26 cellular contexts compared by ENCODE assay signal in the genomic region with DNA sequence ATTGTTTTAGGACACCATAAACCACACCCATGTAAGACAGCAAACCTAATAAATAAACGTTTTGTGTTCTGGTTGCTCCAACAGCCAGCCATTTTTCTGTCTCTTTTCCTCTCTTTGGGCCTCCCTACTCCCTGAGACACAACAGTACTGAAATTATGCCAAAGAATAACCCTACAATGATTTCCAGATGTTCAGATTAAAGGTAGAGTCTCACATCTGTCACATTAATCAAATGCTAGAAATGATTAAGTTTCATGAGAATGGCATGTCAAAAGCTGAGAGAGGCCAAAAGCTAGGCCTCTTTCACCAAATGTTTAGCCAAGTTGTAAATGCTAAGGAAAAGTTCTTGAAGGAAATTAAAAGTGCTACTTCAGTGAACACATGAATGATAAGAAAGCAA.
DNase-seq lines count a peak whose midpoint lies in the region; ATAC-seq and TF ChIP-seq lines count a peak whose summit lies in the region.
"Had no signal": no experiment of that assay in that cellular context is flagged by ENCODE, and none has a peak within 500 bp of the region (broad histone marks: within the 10 kb centered on the region; RNA-seq: fewer than 3 reads in every experiment).

No MANE protein-coding gene starts in this region.

- no peaks in the 10 kb centered on the region for H3K27me3 ChIP-seq in GM23338 (ENCODE audit: insufficient read depth)
- H3K27me3 ChIP-seq in smooth muscle cell (ENCODE audit: low read depth), result no peaks in the 10 kb centered on the region
- H3K27me3 ChIP-seq in MG63, result no peaks in the 10 kb centered on the region
- H3K27me3 ChIP-seq: SJCRH30, suprapubic skin had no signal

- no peaks in the 10 kb centered on the region for H3K36me3 ChIP-seq in GM23338 (ENCODE audit: insufficient read depth)
- H3K36me3 ChIP-seq in smooth muscle cell (ENCODE audit: low read depth), result no peaks in the 10 kb centered on the region
- peaks cover 3% of the 10 kb centered on the region for H3K36me3 ChIP-seq in MG63
- H3K36me3 ChIP-seq: suprapubic skin had no signal

- H4K20me1 ChIP-seq in GM23338 (replicated peaks; ENCODE audit: insufficient read depth) (no peaks in the 10 kb centered on the region), smooth muscle cell (ENCODE audit: low read depth) (no peaks in the 10 kb centered on the region)

- POLR2A ChIA-PET in WTC11 (lab: Charles Lee), result no interaction called here

- H3K4me3 Mint-ChIP-seq in GM23338 (no peak overlapping the region), WTC11 (no peak overlapping the region)
- H3K4me3 Mint-ChIP-seq: activated naive CD4-positive, alpha-beta T cell treated with anti-CD3 and anti-CD28 coated beads for 36 hours; CD4-positive, CD25-positive, alpha-beta regulatory T cell; naive thymus-derived CD8-positive, alpha-beta T cell; stimulated activated naive B cell treated with anti-CD40 and anti-IgM and Interleukin-4, amounts not matched to agents 10 μg/mL and 1 μg/mL and 100 μg/mL, for 72 hours had no signal

- H3K9me3 ChIP-seq in smooth muscle cell (replicated peaks; ENCODE audit: low read depth) (no peaks in the 10 kb centered on the region), MG63 (no peaks in the 10 kb centered on the region)
- H3K9me3 ChIP-seq: SJCRH30, suprapubic skin had no signal

- H3K36me3 Mint-ChIP-seq in GM23338 (ENCODE audit: low read depth) (peaks cover 21% of the 10 kb centered on the region), WTC11 (no peaks in the 10 kb centered on the region)

- H3K27ac ChIP-seq in GM23338 (ENCODE audit: low read depth) (no peak overlapping the region), smooth muscle cell (ENCODE audit: low read depth) (no peak overlapping the region)
- H3K27ac ChIP-seq: PC-9, SJCRH30, suprapubic skin had no signal

- H3K79me2 ChIP-seq in GM23338 (replicated peaks; ENCODE audit: insufficient read depth), result peaks cover 4% of the 10 kb centered on the region; the same call in 1 of the 2 replicates
- no peaks in the 10 kb centered on the region for H3K79me2 ChIP-seq in smooth muscle cell (ENCODE audit: low read depth)

- no peaks in the 10 kb centered on the region for H3K9me2 ChIP-seq in GM23338 (ENCODE audit: insufficient read depth)

- intact Hi-C loops in posterior cingulate gyrus (cut with DNase I), result loop anchor here (10.0 kb wide), 1 partner anchor 551 kb away; no protein-coding TSS in a partner anchor

- H3K27me3 Mint-ChIP-seq in GM23338 (ENCODE audit: insufficient read depth, low read depth, poor library complexity), result no peaks in the 10 kb centered on the region
- H3K27me3 Mint-ChIP-seq in WTC11 (ENCODE audit: low read depth), result no peaks in the 10 kb centered on the region
- H3K27me3 Mint-ChIP-seq: CD4-positive, CD25-positive, alpha-beta regulatory T cell; naive thymus-derived CD8-positive, alpha-beta T cell; stimulated activated naive B cell treated with anti-CD40 and anti-IgM and Interleukin-4, amounts not matched to agents 10 μg/mL and 1 μg/mL and 100 μg/mL, for 72 hours had no signal

- H3F3A ChIP-seq in GM23338 (replicated peaks; ENCODE audit: low read depth) (no peaks in the 10 kb centered on the region), smooth muscle cell (ENCODE audit: low read depth) (no peaks in the 10 kb centered on the region)

- ATAC-seq in GM23338, result no peak
- no peak for ATAC-seq in WTC11
- ATAC-seq: esophagus mucosa; naive thymus-derived CD8-positive, alpha-beta T cell; stimulated activated naive B cell treated with anti-CD40 and anti-IgM and Interleukin-4, amounts not matched to agents 10 μg/mL and 1 μg/mL and 100 μg/mL, for 72 hours had no signal

- H3K4me1 Mint-ChIP-seq in GM23338 (peaks cover 9% of the 10 kb centered on the region), WTC11 (peaks cover 14% of the 10 kb centered on the region)

- CTCF ChIA-PET in WTC11 (lab: Charles Lee), result no interaction called here

- no peak for TF ChIP-seq CTCF in GM23338 (conservative IDR thresholded peaks at IDR 0.05; ENCODE audit: low read depth in 2 of 2)
- TF ChIP-seq CTCF in WTC11 (IDR thresholded peaks at IDR 0.05), result no peak
- no peak for TF ChIP-seq CTCF in fibroblast of the aortic adventitia (IDR thresholded peaks at IDR 0.05; ENCODE audit: insufficient read depth, low read length)
- no peak for TF ChIP-seq CTCF in smooth muscle cell (IDR thresholded peaks at IDR 0.05; ENCODE audit: borderline replicate concordance, insufficient read depth, poor library complexity, severe bottlenecking)

- no peak overlapping the region for H2AFZ ChIP-seq in GM23338
- H2AFZ ChIP-seq in smooth muscle cell (ENCODE audit: low read depth), result no peak overlapping the region
- H2AFZ ChIP-seq: PC-9 had no signal

- H3K9ac ChIP-seq in smooth muscle cell (ENCODE audit: low read depth), result no peak overlapping the region

- no peaks in the 10 kb centered on the region; the same call in 2 of the 3 replicates for H3K9me3 Mint-ChIP-seq in GM23338
- H3K9me3 Mint-ChIP-seq in WTC11, result no peaks in the 10 kb centered on the region
- H3K9me3 Mint-ChIP-seq: activated naive CD4-positive, alpha-beta T cell treated with anti-CD3 and anti-CD28 coated beads for 36 hours; CD4-positive, CD25-positive, alpha-beta regulatory T cell; naive thymus-derived CD8-positive, alpha-beta T cell; stimulated activated naive B cell treated with anti-CD40 and anti-IgM and Interleukin-4, amounts not matched to agents 10 μg/mL and 1 μg/mL and 100 μg/mL, for 72 hours had no signal

- 58% methylated on average over 1 of the region's 1 CpG for WGBS in smooth muscle cell (ENCODE audit: low lambda C conversion rate)

- DNase-seq in GM23338 (ENCODE audit: low spot score) (no peak), WTC11 (ENCODE audit: low spot score) (no peak), fibroblast of the aortic adventitia (ENCODE audit: low read depth) (peak; percentile 87), smooth muscle cell (lab: John Stamatoyannopoulos, UW; ENCODE audit: unreplicated experiment) (no peak), MG63 (no peak), Ammon's horn (ENCODE audit: low spot score) (no peak), posterior cingulate gyrus (no peak)
- DNase-seq: activated CD4-positive, alpha-beta T cell treated with anti-CD3 and anti-CD28 coated beads, Interleukin-2, amount 50 U/mL, for 48 hours; activated naive CD4-positive, alpha-beta T cell treated with anti-CD3 and anti-CD28 coated beads for 36 hours; amygdala; CD4-positive, CD25-positive, alpha-beta regulatory T cell; effector memory CD4-positive, alpha-beta T cell; EL; midbrain; naive thymus-derived CD8-positive, alpha-beta T cell; NCI-H1092 treated with DMSO at 0.1 percent for 48 hours; NCI-H187 treated with DMSO at 0.1 percent for 48 hours; NCI-H526; PC-9; SJCRH30; stimulated activated CD4-positive, alpha-beta T cell treated with anti-CD3 and anti-CD28 coated beads, Interleukin-12 subunit alpha, Interleukin-12 subunit beta, amount 100 ng/mL, for 4 hours; stimulated activated naive B cell treated with anti-CD40 and anti-IgM and Interleukin-4, amounts not matched to agents 10 μg/mL and 1 μg/mL and 100 μg/mL, for 72 hours; T-helper 1 cell had no signal

- H3K27ac Mint-ChIP-seq in GM23338, result no peak overlapping the region
- peak overlapping the region; percentile 1 for H3K27ac Mint-ChIP-seq in WTC11
- H3K27ac Mint-ChIP-seq: activated naive CD4-positive, alpha-beta T cell treated with anti-CD3 and anti-CD28 coated beads for 36 hours; CD4-positive, CD25-positive, alpha-beta regulatory T cell; naive thymus-derived CD8-positive, alpha-beta T cell; stimulated activated naive B cell treated with anti-CD40 and anti-IgM and Interleukin-4, amounts not matched to agents 10 μg/mL and 1 μg/mL and 100 μg/mL, for 72 hours had no signal

- H3K4me1 ChIP-seq in GM23338 (ENCODE audit: insufficient read depth) (peaks cover 10% of the 10 kb centered on the region; the same call in 1 of the 2 replicates), smooth muscle cell (ENCODE audit: low read depth) (peaks cover 13% of the 10 kb centered on the region)
- H3K4me1 ChIP-seq: SJCRH30 had no signal

- H3K4me3 ChIP-seq in GM23338 (no peak overlapping the region), fibroblast of the aortic adventitia (ENCODE audit: low read depth, low read length) (no peak overlapping the region), smooth muscle cell (no peak overlapping the region), MG63 (no peak overlapping the region)
- H3K4me3 ChIP-seq: coronary artery, PC-9, SJCRH30, suprapubic skin had no signal

- H3K4me2 ChIP-seq in GM23338 (peak overlapping the region; percentile 29; the same call in 1 of the 2 replicates), smooth muscle cell (peak overlapping the region; percentile 56)
- H3K4me2 ChIP-seq: PC-9 had no signal

TF ChIP-seq in GM23338, 12 proteins besides CTCF, POLR2A, EP300 and RAD21:
- TF ChIP-seq, protein P1, sequence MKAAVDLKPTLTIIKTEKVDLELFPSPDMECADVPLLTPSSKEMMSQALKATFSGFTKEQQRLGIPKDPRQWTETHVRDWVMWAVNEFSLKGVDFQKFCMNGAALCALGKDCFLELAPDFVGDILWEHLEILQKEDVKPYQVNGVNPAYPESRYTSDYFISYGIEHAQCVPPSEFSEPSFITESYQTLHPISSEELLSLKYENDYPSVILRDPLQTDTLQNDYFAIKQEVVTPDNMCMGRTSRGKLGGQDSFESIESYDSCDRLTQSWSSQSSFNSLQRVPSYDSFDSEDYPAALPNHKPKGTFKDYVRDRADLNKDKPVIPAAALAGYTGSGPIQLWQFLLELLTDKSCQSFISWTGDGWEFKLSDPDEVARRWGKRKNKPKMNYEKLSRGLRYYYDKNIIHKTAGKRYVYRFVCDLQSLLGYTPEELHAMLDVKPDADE (IDR thresholded peaks at IDR 0.05), result no peak
- TF ChIP-seq NANOG (IDR thresholded peaks at IDR 0.05; ENCODE audit: borderline replicate concordance) (no peak), EZH2 (IDR thresholded peaks at IDR 0.05; ENCODE audit: low read depth, unreplicated experiment) (no peak)
TF ChIP-seq in GM23338: peak in this region for 0.

TF ChIP-seq in WTC11, 78 proteins besides CTCF, POLR2A, EP300 and RAD21 (continues in another document):
- TF ChIP-seq SOX15 (CRISPR knock-in tag; IDR thresholded peaks at IDR 0.05) (no peak), RELA (CRISPR knock-in tag; IDR thresholded peaks at IDR 0.05; ENCODE audit: borderline replicate concordance) (no peak)
- TF ChIP-seq, protein P2, sequence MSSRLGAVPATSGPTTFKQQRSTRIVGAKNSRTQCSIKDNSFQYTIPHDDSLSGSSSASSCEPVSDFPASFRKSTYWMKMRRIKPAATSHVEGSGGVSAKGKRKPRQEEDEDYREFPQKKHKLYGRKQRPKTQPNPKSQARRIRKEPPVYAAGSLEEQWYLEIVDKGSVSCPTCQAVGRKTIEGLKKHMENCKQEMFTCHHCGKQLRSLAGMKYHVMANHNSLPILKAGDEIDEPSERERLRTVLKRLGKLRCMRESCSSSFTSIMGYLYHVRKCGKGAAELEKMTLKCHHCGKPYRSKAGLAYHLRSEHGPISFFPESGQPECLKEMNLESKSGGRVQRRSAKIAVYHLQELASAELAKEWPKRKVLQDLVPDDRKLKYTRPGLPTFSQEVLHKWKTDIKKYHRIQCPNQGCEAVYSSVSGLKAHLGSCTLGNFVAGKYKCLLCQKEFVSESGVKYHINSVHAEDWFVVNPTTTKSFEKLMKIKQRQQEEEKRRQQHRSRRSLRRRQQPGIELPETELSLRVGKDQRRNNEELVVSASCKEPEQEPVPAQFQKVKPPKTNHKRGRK (CRISPR knock-in tag; IDR thresholded peaks at IDR 0.05; ENCODE audit: borderline replicate concordance), result no peak
